17 cellular contexts compared by ENCODE assay signal in the genomic region with DNA sequence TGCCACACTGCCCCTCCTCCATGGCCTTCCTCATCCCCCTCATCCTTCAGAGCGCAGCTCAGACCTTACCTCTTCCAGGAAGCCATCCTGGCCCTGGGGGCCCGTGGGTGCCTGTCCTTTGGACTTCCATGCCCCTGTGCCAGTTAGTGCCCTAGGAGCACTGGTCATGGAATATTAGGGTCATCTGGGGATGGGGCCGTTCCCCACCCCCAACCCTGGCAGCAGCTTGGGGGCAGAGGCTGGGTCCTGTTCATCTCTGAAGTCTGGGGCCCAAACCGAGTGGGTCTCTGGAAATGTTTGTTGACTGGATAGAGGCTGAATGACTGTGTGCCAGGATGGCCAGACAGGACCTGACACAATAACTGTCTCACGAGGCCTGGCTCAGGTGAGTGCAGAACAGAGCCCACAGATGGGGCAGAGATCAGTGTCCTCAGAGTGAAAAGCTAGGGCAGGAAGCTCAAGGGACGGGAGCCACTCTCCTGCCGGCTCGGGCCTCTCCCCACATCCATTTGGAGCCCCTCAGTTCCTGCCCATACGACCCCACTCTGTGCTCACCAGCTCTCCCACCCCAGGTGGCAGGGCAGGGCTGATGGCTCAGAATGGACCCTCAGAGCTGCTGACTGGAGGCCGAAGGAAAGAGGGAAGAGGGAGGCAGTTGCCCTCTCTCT.
DNase-seq lines count a peak whose midpoint lies in the region; ATAC-seq and TF ChIP-seq lines count a peak whose summit lies in the region.
"Had no signal": no experiment of that assay in that cellular context is flagged by ENCODE, and none has a peak within 500 bp of the region (broad histone marks: within the 10 kb centered on the region; RNA-seq: fewer than 3 reads in every experiment).

No MANE protein-coding gene starts in this region.

- peaks cover 38% of the 10 kb centered on the region for H3K27me3 ChIP-seq in osteoblast (ENCODE audit: insufficient read depth, low read length)

- H4K20me1 ChIP-seq in osteoblast (ENCODE audit: insufficient read depth, low read length): no peaks in the 10 kb centered on the region

- no peak overlapping the region for H3K4me3 ChIP-seq in osteoblast (ENCODE audit: insufficient read depth, low read length)
- H3K4me3 ChIP-seq: body of pancreas, coronary artery, left ventricle myocardium inferior, PC-9, thoracic aorta had no signal

- H3K9me3 ChIP-seq in osteoblast (ENCODE audit: low read depth, low read length): no peaks in the 10 kb centered on the region
- H3K9me3 ChIP-seq: body of pancreas, left ventricle myocardium inferior, thoracic aorta had no signal

- in situ Hi-C loops in GM13977 (cut with MboI; ENCODE audit: low pct_unique_long_range_greater_than_20kb, low sequenced_read_pairs, unreplicated experiment): no loop called here

- H3K27ac ChIP-seq in osteoblast (ENCODE audit: low read depth, low read length): no peak overlapping the region
- H3K27ac ChIP-seq: body of pancreas, coronary artery, left ventricle myocardium inferior, PC-9, thoracic aorta had no signal

- H3K36me3 ChIP-seq in osteoblast (ENCODE audit: insufficient read depth, low read length): no peaks in the 10 kb centered on the region
- H3K36me3 ChIP-seq: left ventricle myocardium inferior, thoracic aorta, WERI-Rb-1 had no signal

- DNase-seq in GM13977 (ENCODE audit: low spot score) (peak; percentile 50), RPMI8226 (peak; percentile 55), osteoblast (ENCODE audit: insufficient read length, low spot score, missing footprints) (peak; percentile 17)
- DNase-seq in activated CD4-positive, CD25-positive, alpha-beta regulatory T cell (lab: John Stamatoyannopoulos, UW): no peak
- DNase-seq: activated CD4-positive, alpha-beta memory T cell treated with anti-CD3 and anti-CD28 coated beads for 36 hours; activated T-cell treated with anti-CD3 and anti-CD28 coated beads, Interleukin-2, amount 50 U/mL, for 4 hours; body of pancreas; CD8-positive, alpha-beta T cell; left ventricle myocardium inferior; PC-9; WERI-Rb-1 had no signal

- H3K4me1 ChIP-seq in osteoblast (ENCODE audit: insufficient read depth, low read length): no peaks in the 10 kb centered on the region
- H3K4me1 ChIP-seq: body of pancreas had no signal

- no peak overlapping the region for H3K4me2 ChIP-seq in osteoblast (ENCODE audit: insufficient read depth, low read length)

- TF ChIP-seq CTCF in GM13977 (IDR thresholded peaks at IDR 0.05; ENCODE audit: extremely low read depth, insufficient read depth, missing control alignments) (no peak), osteoblast (IDR thresholded peaks at IDR 0.05; ENCODE audit: extremely low read depth, low read depth, low read length) (no peak)

- peak; percentile 11 for ATAC-seq in HG02840 (IDR thresholded peaks at IDR 0.05; ENCODE audit: low FRiP score, unreplicated experiment)
- no peak for ATAC-seq in GM21723 (IDR thresholded peaks at IDR 0.05; ENCODE audit: unreplicated experiment)
- ATAC-seq in HG03135 (IDR thresholded peaks at IDR 0.05; ENCODE audit: unreplicated experiment): no peak
- ATAC-seq: activated T-cell treated with anti-CD3 and anti-CD28 coated beads, Interleukin-2, amount 50 U/mL, for 4 hours; body of pancreas; CD8-positive, alpha-beta T cell; HCT116 had no signal

- H2AFZ ChIP-seq in osteoblast (ENCODE audit: low read length): no peak overlapping the region
- H2AFZ ChIP-seq: PC-9 had no signal

- H3K79me2 ChIP-seq in osteoblast (ENCODE audit: insufficient read depth, low read length): no peaks in the 10 kb centered on the region

Comparison
In these comparisons a context has a peak if more than half of its experiments do, and no peak if none do; other contexts are left out.
1. DNase-seq: peak in GM13977 (single experiment), RPMI8226 (single experiment) and osteoblast (single experiment); none in activated CD4-positive, CD25-positive, alpha-beta regulatory T cell (0 of 4).